Comparison of ENCODE assay signal across 8 cellular contexts in the genomic region with DNA sequence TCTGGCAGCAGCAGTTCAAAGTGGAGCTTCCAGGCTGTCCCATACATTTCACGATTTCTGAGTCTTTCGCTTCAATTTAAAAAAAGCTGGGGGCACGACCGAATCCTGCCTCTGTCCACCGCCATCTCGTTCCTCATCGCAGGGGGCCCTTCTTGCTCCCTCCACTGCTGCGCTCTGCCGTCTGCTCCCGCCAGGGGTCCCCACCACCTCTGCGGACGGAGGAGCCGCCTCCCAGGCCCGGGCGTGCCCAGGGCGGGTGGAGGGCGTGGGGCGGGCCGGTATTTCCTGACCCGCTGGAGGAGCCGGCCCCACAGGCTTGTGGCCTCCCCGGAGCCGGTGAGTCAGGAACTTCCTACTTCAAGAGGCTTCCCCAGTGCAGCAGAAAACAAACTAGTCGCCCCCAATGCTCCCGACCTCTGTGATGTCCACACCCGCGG. TPM values are rescaled to one million over a fixed set of nuclear protein-coding genes. Genes with fewer than 3 reads are reported as not detected.
DNase-seq lines count a peak whose midpoint lies in the region; ATAC-seq and TF ChIP-seq lines count a peak whose summit lies in the region.

No MANE protein-coding gene starts in this region.

- H3K4me1 Mint-ChIP-seq in activated T-helper 17 cell treated with anti-CD3 and anti-CD28 coated beads, Interleukin-2, amount 50 U/mL, for 72 hours: peaks cover 39% of the 10 kb centered on the region
- peaks cover 66 to 67% of the 10 kb centered on the region in 2 donors for H3K4me1 Mint-ChIP-seq in natural killer cell treated with Interleukin-12 subunit alpha and Interleukin-12 subunit beta and Interleukin-15 and Interleukin-18, amount 100 ng/mL, for 72 hours (ENCODE audit: low read depth in 2 of 2)
- H3K4me1 Mint-ChIP-seq in stimulated activated naive B cell treated with anti-CD40 and anti-IgM and Interleukin-4, amounts not matched to agents 10 μg/mL and 1 μg/mL and 100 μg/mL, for 72 hours: peaks cover 56 to 71% of the 10 kb centered on the region in 2 donors

- H3K4me3 Mint-ChIP-seq in activated T-helper 17 cell treated with anti-CD3 and anti-CD28 coated beads, Interleukin-2, amount 50 U/mL, for 72 hours: peak overlapping the region; percentile 84
- peak overlapping the region; percentile 84 for H3K4me3 Mint-ChIP-seq in natural killer cell treated with Interleukin-12 subunit alpha and Interleukin-12 subunit beta and Interleukin-15 and Interleukin-18, amount 100 ng/mL, for 72 hours
- H3K4me3 Mint-ChIP-seq in stimulated activated naive B cell treated with anti-CD40 and anti-IgM and Interleukin-4, amounts not matched to agents 10 μg/mL and 1 μg/mL and 100 μg/mL, for 72 hours: peak overlapping the region; percentile 86 to 91

- peak; percentile 52 for TF ChIP-seq POLR2A in GM18951 (IDR thresholded peaks at IDR 0.05; ENCODE audit: extremely low read depth, insufficient read depth, insufficient read length)

- H3K36me3 ChIP-seq in HUES6 (ENCODE audit: control insufficient read depth, insufficient read depth, low read length): peaks cover 18% of the 10 kb centered on the region

- no peak overlapping the region for H3K27ac ChIP-seq in HUES6 (ENCODE audit: low read depth, low read length)

- in situ Hi-C loops in GM18951 (cut with MboI; ENCODE audit: low sequenced_read_pairs, unreplicated experiment): loop anchor here (10.0 kb wide), 1 partner anchor 209 kb away; no protein-coding TSS in a partner anchor

- peak; percentile 33 for ATAC-seq in activated T-helper 17 cell treated with anti-CD3 and anti-CD28 coated beads, Interleukin-2, amount 50 U/mL, for 72 hours (replicated peaks)
- ATAC-seq in natural killer cell treated with Interleukin-12 subunit alpha and Interleukin-12 subunit beta and Interleukin-15 and Interleukin-18, amount 100 ng/mL, for 72 hours: peak; percentile 67 to 74
- ATAC-seq in stimulated activated naive B cell treated with anti-CD40 and anti-IgM and Interleukin-4, amounts not matched to agents 10 μg/mL and 1 μg/mL and 100 μg/mL, for 72 hours (replicated peaks): peak; percentile 33 to 40

- peaks cover 91% of the 10 kb centered on the region for H3K36me3 Mint-ChIP-seq in activated T-helper 17 cell treated with anti-CD3 and anti-CD28 coated beads, Interleukin-2, amount 50 U/mL, for 72 hours (ENCODE audit: low read depth)
- no peaks in the 10 kb centered on the region for H3K36me3 Mint-ChIP-seq in natural killer cell treated with Interleukin-12 subunit alpha and Interleukin-12 subunit beta and Interleukin-15 and Interleukin-18, amount 100 ng/mL, for 72 hours
- peaks cover 44 to 64% of the 10 kb centered on the region in 2 donors for H3K36me3 Mint-ChIP-seq in stimulated activated naive B cell treated with anti-CD40 and anti-IgM and Interleukin-4, amounts not matched to agents 10 μg/mL and 1 μg/mL and 100 μg/mL, for 72 hours

- no peaks in the 10 kb centered on the region for H3K27me3 ChIP-seq in HUES6 (ENCODE audit: control insufficient read depth, insufficient read depth, low read length)

- no peaks in the 10 kb centered on the region for H3K9me3 Mint-ChIP-seq in activated T-helper 17 cell treated with anti-CD3 and anti-CD28 coated beads, Interleukin-2, amount 50 U/mL, for 72 hours
- no peaks in the 10 kb centered on the region for H3K9me3 Mint-ChIP-seq in natural killer cell treated with Interleukin-12 subunit alpha and Interleukin-12 subunit beta and Interleukin-15 and Interleukin-18, amount 100 ng/mL, for 72 hours
- H3K9me3 Mint-ChIP-seq in stimulated activated naive B cell treated with anti-CD40 and anti-IgM and Interleukin-4, amounts not matched to agents 10 μg/mL and 1 μg/mL and 100 μg/mL, for 72 hours: peaks cover 6 to 7% of the 10 kb centered on the region in 2 donors

- H3K9ac ChIP-seq in HUES6 (ENCODE audit: low read length): peak overlapping the region; percentile 40

- peaks cover 43% of the 10 kb centered on the region for H3K4me1 ChIP-seq in HUES6 (ENCODE audit: control insufficient read depth, insufficient read depth, low read length)

- TF ChIP-seq CTCF in AG09309 (IDR thresholded peaks at IDR 0.05; ENCODE audit: control insufficient read depth, insufficient read depth, low read depth, low read length, missing control alignments): peak; percentile 94

- H3K9me3 ChIP-seq in HUES6 (ENCODE audit: control insufficient read depth, insufficient read depth, low read depth, low read length): no peaks in the 10 kb centered on the region

- H3K4me3 ChIP-seq in AG09309 (ENCODE audit: control insufficient read depth, low read depth, low read length) (peak overlapping the region; percentile 17), HUES6 (ENCODE audit: low read depth, low read length) (peak overlapping the region; percentile 45)

- no peaks in the 10 kb centered on the region for H3K27me3 Mint-ChIP-seq in activated T-helper 17 cell treated with anti-CD3 and anti-CD28 coated beads, Interleukin-2, amount 50 U/mL, for 72 hours
- no peaks in the 10 kb centered on the region for H3K27me3 Mint-ChIP-seq in natural killer cell treated with Interleukin-12 subunit alpha and Interleukin-12 subunit beta and Interleukin-15 and Interleukin-18, amount 100 ng/mL, for 72 hours
- no peaks in the 10 kb centered on the region for H3K27me3 Mint-ChIP-seq in stimulated activated naive B cell treated with anti-CD40 and anti-IgM and Interleukin-4, amounts not matched to agents 10 μg/mL and 1 μg/mL and 100 μg/mL, for 72 hours

- H3K27ac Mint-ChIP-seq in activated T-helper 17 cell treated with anti-CD3 and anti-CD28 coated beads, Interleukin-2, amount 50 U/mL, for 72 hours: peak overlapping the region; percentile 99
- H3K27ac Mint-ChIP-seq in natural killer cell treated with Interleukin-12 subunit alpha and Interleukin-12 subunit beta and Interleukin-15 and Interleukin-18, amount 100 ng/mL, for 72 hours: peak overlapping the region; percentile 97 to 98
- H3K27ac Mint-ChIP-seq in stimulated activated naive B cell treated with anti-CD40 and anti-IgM and Interleukin-4, amounts not matched to agents 10 μg/mL and 1 μg/mL and 100 μg/mL, for 72 hours: peak overlapping the region; percentile 99

- peak; percentile 60 for DNase-seq in AG09309 (ENCODE audit: low read depth)
- peak; percentile 96 for DNase-seq in RPMI8226
- DNase-seq in fibroblast of peridontal ligament (ENCODE audit: extremely low read depth): peak; percentile 84
- DNase-seq in natural killer cell treated with Interleukin-12 subunit alpha and Interleukin-12 subunit beta and Interleukin-15 and Interleukin-18, amount 100 ng/mL, for 72 hours (ENCODE audit: low spot score): peak; percentile 96
- DNase-seq in stimulated activated naive B cell treated with anti-CD40 and anti-IgM and Interleukin-4, amounts not matched to agents 10 μg/mL and 1 μg/mL and 100 μg/mL, for 72 hours: peak; percentile 92

RNA-seq across cellular contexts. Expression of gene USP20, which starts 50.4 kb away (rescaled TPM):
- total RNA-seq in activated T-helper 17 cell treated with anti-CD3 and anti-CD28 coated beads, Interleukin-2, amount 50 U/mL, for 72 hours: 10 to 100 TPM; 50.1 to 52.5 TPM
- 10 to 100 TPM; 34.7 to 44.3 TPM for total RNA-seq in natural killer cell treated with Interleukin-12 subunit alpha and Interleukin-12 subunit beta and Interleukin-15 and Interleukin-18, amount 100 ng/mL, for 72 hours

RNA-seq across cellular contexts. Expression of gene C9orf78, which starts 50.6 kb away (rescaled TPM):
- 10 to 100 TPM; 23.4 to 73.3 TPM for total RNA-seq in activated T-helper 17 cell treated with anti-CD3 and anti-CD28 coated beads, Interleukin-2, amount 50 U/mL, for 72 hours
- total RNA-seq in natural killer cell treated with Interleukin-12 subunit alpha and Interleukin-12 subunit beta and Interleukin-15 and Interleukin-18, amount 100 ng/mL, for 72 hours: 10 to 100 TPM; 39.8 to 65.3 TPM
